ENCODE assay signal across 1 cellular context in genomic region chr11:126115820-126116319, GRCh38.
TF ChIP-seq lines count a peak whose summit lies in the region.

No MANE protein-coding gene starts in this region.

TF ChIP-seq in K562, 482 proteins besides CTCF, POLR2A, EP300 and RAD21 (continued from another document):
- TF ChIP-seq CAMTA2 (CRISPR knock-in tag; conservative IDR thresholded peaks at IDR 0.05), result no peak
